18 cellular contexts compared by ENCODE assay signal in the genomic region with DNA sequence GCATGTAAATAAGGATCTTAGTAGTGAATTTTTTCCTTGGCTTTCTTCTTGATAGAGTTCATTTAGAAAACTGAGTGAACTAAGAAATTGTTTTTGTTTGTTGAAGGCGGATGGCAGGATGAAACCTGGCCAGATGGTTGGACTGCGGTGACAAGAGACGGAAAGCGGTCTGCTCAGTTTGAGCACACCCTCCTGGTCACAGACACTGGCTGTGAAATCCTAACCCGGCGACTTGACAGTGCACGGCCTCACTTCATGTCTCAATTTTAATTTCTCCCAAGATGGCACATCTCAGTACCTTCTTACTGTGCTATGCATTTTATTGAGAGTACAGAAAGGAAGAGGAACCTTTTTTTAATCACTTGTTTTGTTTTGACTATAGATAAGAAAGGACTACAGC. TPM values are rescaled to one million over a fixed set of nuclear protein-coding genes. Genes with fewer than 3 reads are reported as not detected.
A peak's percentile ranks its signal among the peaks of the same experiment; 100 is the strongest.
DNase-seq lines count a peak whose midpoint lies in the region; ATAC-seq, FAIRE-seq and TF ChIP-seq lines count a peak whose summit lies in the region.
"Had no signal": no experiment of that assay in that cellular context is flagged by ENCODE, and none has a peak within 500 bp of the region (broad histone marks: within the 10 kb centered on the region; RNA-seq: fewer than 3 reads in every experiment).

No MANE protein-coding gene starts in this region.

- no peak overlapping the region for H3K9ac ChIP-seq in mammary epithelial cell (ENCODE audit: insufficient read depth, low read length)
- H3K9ac ChIP-seq: BLaER1 had no signal

- no peaks in the 10 kb centered on the region for H3K4me1 ChIP-seq in CD4-positive, CD25-positive, alpha-beta regulatory T cell (ENCODE audit: control insufficient read depth, insufficient read depth, low read length, poor library complexity, severe bottlenecking)
- peaks cover 24% of the 10 kb centered on the region for H3K4me1 ChIP-seq in mammary epithelial cell (ENCODE audit: insufficient read depth, low read length)
- peaks cover 15% of the 10 kb centered on the region for H3K4me1 ChIP-seq in osteoblast (ENCODE audit: insufficient read depth, low read length)

- no peaks in the 10 kb centered on the region for H3K27me3 Mint-ChIP-seq in CD4-positive, CD25-positive, alpha-beta regulatory T cell
- H3K27me3 Mint-ChIP-seq in HFFc6 (ENCODE audit: insufficient read depth) = no peaks in the 10 kb centered on the region

- dilution Hi-C loops in mammary epithelial cell (cut with HindIII; ENCODE audit: low sequenced_read_pairs) = no loop called here

- intact Hi-C loops in mammary epithelial cell (cut with micrococcal nuclease) = no loop called here

- H2AFZ ChIP-seq in mammary epithelial cell (ENCODE audit: low read depth, low read length) = no peak overlapping the region
- H2AFZ ChIP-seq in osteoblast (ENCODE audit: low read length) = no peak overlapping the region

- FAIRE-seq in H54 (lab: Jason Lieb, UNC) = no peak

- no peak for ATAC-seq in CD4-positive, CD25-positive, alpha-beta regulatory T cell (ENCODE audit: low read depth in 2 of 2)
- no peak for ATAC-seq in HG03354 (IDR thresholded peaks at IDR 0.05; ENCODE audit: poor library complexity, severe bottlenecking, unreplicated experiment)
- no peak for ATAC-seq in GM21786 (IDR thresholded peaks at IDR 0.05; ENCODE audit: unreplicated experiment)
- ATAC-seq: activated T-cell treated with anti-CD3 and anti-CD28 coated beads, Interleukin-2, amount 50 U/mL, for 4 hours had no signal

- peaks cover 2 to 8% (median 3%) of the 10 kb centered on the region in 4 donors for H3K4me1 Mint-ChIP-seq in CD4-positive, CD25-positive, alpha-beta regulatory T cell
- H3K4me1 Mint-ChIP-seq in HFFc6 (ENCODE audit: low read depth) = peaks cover 62% of the 10 kb centered on the region

- H3K4me3 ChIP-seq in CD4-positive, CD25-positive, alpha-beta regulatory T cell (ENCODE audit: low read depth, low read length) = no peak overlapping the region
- no peak overlapping the region for H3K4me3 ChIP-seq in mammary epithelial cell (replicated peaks in 1 of 3; ENCODE audit: insufficient read depth in 1 of 3, low read depth in 2 of 3, low read length in 3 of 3)
- no peak overlapping the region for H3K4me3 ChIP-seq in osteoblast (ENCODE audit: insufficient read depth, low read length)
- H3K4me3 ChIP-seq: BLaER1, stomach had no signal

- H3K27ac ChIP-seq in CD4-positive, CD25-positive, alpha-beta regulatory T cell (ENCODE audit: insufficient read depth, low read length, poor library complexity, severe bottlenecking) = no peak overlapping the region
- H3K27ac ChIP-seq in mammary epithelial cell (ENCODE audit: insufficient read depth, low read depth, low read length) (peak overlapping the region; percentile 80), osteoblast (ENCODE audit: low read depth, low read length) (peak overlapping the region; percentile 66)
- H3K27ac ChIP-seq: BLaER1 had no signal

- DNase-seq in CD4-positive, CD25-positive, alpha-beta regulatory T cell = no peak
- DNase-seq in HFFc6 (no peak), mammary epithelial cell (no peak), osteoblast (ENCODE audit: insufficient read length, low spot score, missing footprints) (no peak), cerebellum (ENCODE audit: low spot score) (no peak), H54 (ENCODE audit: insufficient read length, low spot score) (no peak)
- DNase-seq: activated CD4-positive, alpha-beta T cell treated with anti-CD3 and anti-CD28 coated beads for 4 hours; activated T-cell treated with anti-CD3 and anti-CD28 coated beads, Interleukin-2, amount 50 U/mL, for 4 hours; aorta; DMS53; HCEC 1CT; KG1; NCI-H1694; NCI-H524 treated with DMSO at 0.1 percent for 48 hours; stomach had no signal

- peak overlapping the region in 2 of 3 donors; percentile 31 to 81 for H3K27ac Mint-ChIP-seq in CD4-positive, CD25-positive, alpha-beta regulatory T cell
- peak overlapping the region; percentile 91 for H3K27ac Mint-ChIP-seq in HFFc6

- CTCF ChIA-PET in mammary epithelial cell (lab: Charles Lee; ENCODE audit: low non-redundant PET) = no interaction called here

- H3K27me3 ChIP-seq in CD4-positive, CD25-positive, alpha-beta regulatory T cell (ENCODE audit: control insufficient read depth, insufficient read depth, low read length) = no peaks in the 10 kb centered on the region
- H3K27me3 ChIP-seq in mammary epithelial cell (ENCODE audit: insufficient read depth, low read length) (no peaks in the 10 kb centered on the region), osteoblast (ENCODE audit: insufficient read depth, low read length) (no peaks in the 10 kb centered on the region)
- H3K27me3 ChIP-seq: BLaER1, stomach had no signal

- TF ChIP-seq CTCF in HFFc6 (IDR thresholded peaks at IDR 0.05) (no peak), mammary epithelial cell (conservative IDR thresholded peaks at IDR 0.05 in 1 of 2, IDR thresholded peaks at IDR 0.05 in 1 of 2; ENCODE audit: extremely low read depth in 1 of 2, insufficient read depth in 1 of 2, low read depth in 1 of 2, low read length in 2 of 2) (no peak), osteoblast (IDR thresholded peaks at IDR 0.05; ENCODE audit: extremely low read depth, low read depth, low read length) (no peak)

- no peak overlapping the region for H3K4me3 Mint-ChIP-seq in CD4-positive, CD25-positive, alpha-beta regulatory T cell
- peak overlapping the region; percentile 20; the same call in 1 of the 2 replicates for H3K4me3 Mint-ChIP-seq in HFFc6
- H3K4me3 Mint-ChIP-seq: activated T-cell treated with anti-CD3 and anti-CD28 coated beads, Interleukin-2, amount 50 U/mL, for 4 hours had no signal

- WGBS in mammary epithelial cell (ENCODE audit: low coverage, missing lambda C conversion rate) = 97% methylated on average over 7 of the region's 7 CpGs

- H3K79me2 ChIP-seq in mammary epithelial cell (ENCODE audit: insufficient read depth, low read length) (peaks cover 29% of the 10 kb centered on the region), osteoblast (ENCODE audit: insufficient read depth, low read length) (no peaks in the 10 kb centered on the region)

- peaks cover 38% of the 10 kb centered on the region for H3K36me3 ChIP-seq in CD4-positive, CD25-positive, alpha-beta regulatory T cell (ENCODE audit: control insufficient read depth, insufficient read depth, low read length)
- H3K36me3 ChIP-seq in mammary epithelial cell (ENCODE audit: insufficient read depth, low read length) (peaks cover 20% of the 10 kb centered on the region), osteoblast (ENCODE audit: insufficient read depth, low read length) (peaks cover 26% of the 10 kb centered on the region)

- in situ Hi-C loops in mammary epithelial cell (cut with MboI; ENCODE audit: low sequenced_read_pairs in 2 of 2) = no loop called here

- H3K9me3 Mint-ChIP-seq in CD4-positive, CD25-positive, alpha-beta regulatory T cell = no peaks in the 10 kb centered on the region
- H3K9me3 Mint-ChIP-seq in HFFc6 = no peaks in the 10 kb centered on the region
- H3K9me3 Mint-ChIP-seq: activated T-cell treated with anti-CD3 and anti-CD28 coated beads, Interleukin-2, amount 50 U/mL, for 4 hours had no signal

- H4K20me1 ChIP-seq in mammary epithelial cell (ENCODE audit: insufficient read depth, low read length) (no peaks in the 10 kb centered on the region), osteoblast (ENCODE audit: insufficient read depth, low read length) (no peaks in the 10 kb centered on the region)
- H4K20me1 ChIP-seq: BLaER1 had no signal

- H3K36me3 Mint-ChIP-seq in CD4-positive, CD25-positive, alpha-beta regulatory T cell = peaks cover 56% of the 10 kb centered on the region
- H3K36me3 Mint-ChIP-seq in HFFc6 (ENCODE audit: low read depth) = peaks cover 65% of the 10 kb centered on the region

- BruUV-seq in mammary epithelial cell (replicated peaks; lab: Mats Ljungman, UMichigan) = no TSS peak

- H3K9me3 ChIP-seq in CD4-positive, CD25-positive, alpha-beta regulatory T cell (ENCODE audit: control insufficient read depth in 2 of 2, low read length in 2 of 2) = no peaks in the 10 kb centered on the region
- no peaks in the 10 kb centered on the region for H3K9me3 ChIP-seq in mammary epithelial cell (replicated peaks; ENCODE audit: insufficient read depth, low read length)
- no peaks in the 10 kb centered on the region for H3K9me3 ChIP-seq in osteoblast (ENCODE audit: low read depth, low read length)
- H3K9me3 ChIP-seq: BLaER1, stomach had no signal

- TF ChIP-seq POLR2A in H54 (IDR thresholded peaks at IDR 0.05; ENCODE audit: low read depth, low read length) = no peak

- no peak overlapping the region for H3K4me2 ChIP-seq in mammary epithelial cell (ENCODE audit: insufficient read depth, low read depth, low read length)
- no peak overlapping the region for H3K4me2 ChIP-seq in osteoblast (ENCODE audit: insufficient read depth, low read length)
- H3K4me2 ChIP-seq: BLaER1 had no signal

RNA-seq across cellular contexts. Expression of a gene that starts 27.5 kb away (rescaled TPM):
- 56.7 TPM for total RNA-seq in CD4-positive, CD25-positive, alpha-beta regulatory T cell
- polyA plus RNA-seq in CD4-positive, CD25-positive, alpha-beta regulatory T cell = 100 to 1,000 TPM; 159 to 196 (median 173) TPM
- total RNA-seq in HFFc6 (2021; fragmentation: NEBNext Ultra II Directional; extraction: Animal tissue kit (Norgen Biotek cat#: 25700)) = 100 to 1,000 TPM; 193 to 211 (median 205) TPM
- total RNA-seq in mammary epithelial cell (100 to 1,000 TPM; 192 to 237 TPM), osteoblast (265 and 293 TPM in 2 replicates), cerebellum (85.4 TPM)
- 243 TPM for polyA plus RNA-seq in mammary epithelial cell
- 202 TPM for polyA minus RNA-seq in mammary epithelial cell
